In genomic region chr17:75679706-75680201, GRCh38 we compare ENCODE assay signal across 1 cellular context.
TF ChIP-seq lines count a peak whose summit lies in the region.

No MANE protein-coding gene starts in this region.

TF ChIP-seq in IMR-90, 13 proteins besides CTCF, POLR2A, EP300 and RAD21 (continued from another document):
- TF ChIP-seq FOS (IDR thresholded peaks at IDR 0.05; ENCODE audit: low read depth, low read length) (no peak), BHLHE40 (IDR thresholded peaks at IDR 0.05; ENCODE audit: low read depth, low read length) (no peak), RFX5 (IDR thresholded peaks at IDR 0.05; ENCODE audit: low read depth, low read length) (no peak), RCOR1 (IDR thresholded peaks at IDR 0.05; ENCODE audit: insufficient replicate concordance, low read length) (no peak), NFE2L2 (IDR thresholded peaks at IDR 0.05; ENCODE audit: low read depth, low read length) (no peak), CEBPB (IDR thresholded peaks at IDR 0.05; ENCODE audit: low read depth, low read length) (no peak), MAFK (IDR thresholded peaks at IDR 0.05; ENCODE audit: low read depth, low read length) (no peak)
- TF ChIP-seq, protein P1, sequence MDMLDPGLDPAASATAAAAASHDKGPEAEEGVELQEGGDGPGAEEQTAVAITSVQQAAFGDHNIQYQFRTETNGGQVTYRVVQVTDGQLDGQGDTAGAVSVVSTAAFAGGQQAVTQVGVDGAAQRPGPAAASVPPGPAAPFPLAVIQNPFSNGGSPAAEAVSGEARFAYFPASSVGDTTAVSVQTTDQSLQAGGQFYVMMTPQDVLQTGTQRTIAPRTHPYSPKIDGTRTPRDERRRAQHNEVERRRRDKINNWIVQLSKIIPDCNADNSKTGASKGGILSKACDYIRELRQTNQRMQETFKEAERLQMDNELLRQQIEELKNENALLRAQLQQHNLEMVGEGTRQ (IDR thresholded peaks at IDR 0.05; ENCODE audit: low read depth, low read length): no peak
TF ChIP-seq in IMR-90: peak in this region for 0.
